ENCODE assay signal across 1 cellular context in genomic region chr1:42692461-42692860, GRCh38.
TF ChIP-seq lines count a peak whose summit lies in the region.

No MANE protein-coding gene starts in this region.

TF ChIP-seq in WTC11, 78 proteins besides CTCF, POLR2A, EP300 and RAD21 (continued from another document):
- TF ChIP-seq ZNF425 (CRISPR knock-in tag; conservative IDR thresholded peaks at IDR 0.05), result no peak
- TF ChIP-seq TP53 (CRISPR knock-in tag; IDR thresholded peaks at IDR 0.05), result no peak
- TF ChIP-seq ZNF263 (CRISPR knock-in tag; IDR thresholded peaks at IDR 0.05; ENCODE audit: low read depth), result no peak
- no peak for TF ChIP-seq HMGXB4 (CRISPR knock-in tag; IDR thresholded peaks at IDR 0.05)
- no peak for TF ChIP-seq ZNF416 (CRISPR knock-in tag; IDR thresholded peaks at IDR 0.05)
- TF ChIP-seq ZNF281 (CRISPR knock-in tag; IDR thresholded peaks at IDR 0.05), result no peak
- no peak for TF ChIP-seq NR1H2 (CRISPR knock-in tag; IDR thresholded peaks at IDR 0.05)
- no peak for TF ChIP-seq ZNF512 (CRISPR knock-in tag; IDR thresholded peaks at IDR 0.05; ENCODE audit: borderline replicate concordance)
- TF ChIP-seq CREB1 (CRISPR knock-in tag; IDR thresholded peaks at IDR 0.05), result no peak
- no peak for TF ChIP-seq MAX (CRISPR knock-in tag; IDR thresholded peaks at IDR 0.05)
- no peak for TF ChIP-seq SMAD3 (CRISPR knock-in tag; IDR thresholded peaks at IDR 0.05; ENCODE audit: borderline replicate concordance)
- TF ChIP-seq JAZF1 (CRISPR knock-in tag; IDR thresholded peaks at IDR 0.05), result no peak
- TF ChIP-seq ZNF532 (CRISPR knock-in tag; IDR thresholded peaks at IDR 0.05; ENCODE audit: borderline replicate concordance), result no peak
TF ChIP-seq in WTC11: peak in this region for 0.
